8 cellular contexts compared by ENCODE assay signal in genomic region chr1:11654571-11655262, GRCh38.
DNase-seq lines count a peak whose midpoint lies in the region; ATAC-seq and TF ChIP-seq lines count a peak whose summit lies in the region.

Gene FBXO44, plus strand, starts transcription at chr1:11654877. Its CDS starts 959 bp downstream, at chr1:11655836.

- peak within 1 kb of the TSS; percentile 46; the same call in 1 of the 2 replicates for H3K9ac ChIP-seq in MM.1S (ENCODE audit: low read length)

- H3K9me3 ChIP-seq in MM.1S (replicated peaks; ENCODE audit: insufficient read depth, low read length) (no peaks in the 10 kb centered on the region), muscle layer of duodenum (ENCODE audit: control insufficient read depth in 1 of 2, low read length in 2 of 2) (no peaks in the 10 kb centered on the region)

- no peaks in the 10 kb centered on the region for H4K20me1 ChIP-seq in MM.1S (ENCODE audit: insufficient read depth, low read length)

- peak in 12 of 14 donors; percentile 12 to 79 (median 40) for DNase-seq in C1 segment of cervical spinal cord (lab: John Stamatoyannopoulos, UW)
- DNase-seq in MM.1S, result peak; percentile 53
- DNase-seq in activated T-cell treated with anti-CD3 and anti-CD28 coated beads for 1 hour (ENCODE audit: low read depth), result peak; percentile 64
- no peak for DNase-seq in epithelial cell of prostate (ENCODE audit: low read depth, low spot score)
- DNase-seq in stimulated activated naive CD4-positive, alpha-beta T cell (lab: John Stamatoyannopoulos, UW), result peak; percentile 35 to 73 (median 62)

- peak within 1 kb of the TSS; percentile 75 for H2AFZ ChIP-seq in MM.1S (ENCODE audit: low read length)

- TF ChIP-seq CTCF in MM.1S (IDR thresholded peaks at IDR 0.05; ENCODE audit: low read length), result no peak

- H3K4me3 ChIP-seq in MM.1S (ENCODE audit: low read length) (peak within 1 kb of the TSS; percentile 78), muscle layer of duodenum (ENCODE audit: low read depth in 1 of 2, low read length in 2 of 2) (peak within 1 kb of the TSS; percentile 53 to 59)

- H3K9me2 ChIP-seq in MM.1S (replicated peaks; ENCODE audit: insufficient read depth, low read length), result no peaks in the 10 kb centered on the region

- no peaks in the 10 kb centered on the region; the same call in 1 of the 2 replicates for H3F3A ChIP-seq in MM.1S (ENCODE audit: insufficient read depth, low read length)

- H3K27me3 ChIP-seq in MM.1S (replicated peaks; ENCODE audit: insufficient read depth, low read length), result no peaks in the 10 kb centered on the region; the same call in 1 of the 2 replicates
- peaks cover 5% of the 10 kb centered on the region for H3K27me3 ChIP-seq in muscle layer of duodenum (ENCODE audit: low read depth, low read length)

- peak within 1 kb of the TSS; percentile 82 for H3K4me2 ChIP-seq in MM.1S (ENCODE audit: low read depth, low read length)

- H3K4me1 ChIP-seq in MM.1S (ENCODE audit: low read length) (peaks cover 14% of the 10 kb centered on the region), muscle layer of duodenum (ENCODE audit: control insufficient read depth in 1 of 2, insufficient read depth in 2 of 2, low read length in 2 of 2) (peaks cover 4 to 22% of the 10 kb centered on the region in 2 donors)

- no peaks in the 10 kb centered on the region for H3K36me3 ChIP-seq in MM.1S (replicated peaks; ENCODE audit: insufficient read depth, low read length)
- peaks cover 3 to 6% of the 10 kb centered on the region in 2 donors for H3K36me3 ChIP-seq in muscle layer of duodenum (ENCODE audit: control insufficient read depth in 1 of 2, insufficient read depth in 2 of 2, low read length in 2 of 2)

- no peaks in the 10 kb centered on the region for H3K79me2 ChIP-seq in MM.1S (ENCODE audit: low read length)

- no peak within 1 kb of the TSS for H3K27ac ChIP-seq in MM.1S (ENCODE audit: low read length)
- peak within 1 kb of the TSS; percentile 47 for H3K27ac ChIP-seq in epithelial cell of prostate
- no peak within 1 kb of the TSS for H3K27ac ChIP-seq in muscle layer of duodenum (ENCODE audit: low read length)

- peak; percentile 73 for ATAC-seq in GM19467 (IDR thresholded peaks at IDR 0.05; ENCODE audit: unreplicated experiment)
- no peak for ATAC-seq in GM18858 (IDR thresholded peaks at IDR 0.05; ENCODE audit: unreplicated experiment)
